Comparison of ENCODE assay signal across 8 cellular contexts in genomic region chr7:117127585-117128168, GRCh38.
DNase-seq lines count a peak whose midpoint lies in the region; ATAC-seq and TF ChIP-seq lines count a peak whose summit lies in the region.

No MANE protein-coding gene starts in this region.

- peaks cover 11% of the 10 kb centered on the region for H3K36me3 Mint-ChIP-seq in osteocyte (ENCODE audit: unreplicated experiment)

- H3K4me3 ChIP-seq in esophagus muscularis mucosa, result no peak overlapping the region

- H3K27ac ChIP-seq in esophagus muscularis mucosa (replicated peaks in 1 of 4), result no peak overlapping the region

- no peaks in the 10 kb centered on the region for H3K9me3 ChIP-seq in esophagus muscularis mucosa

- H3K4me1 ChIP-seq in esophagus muscularis mucosa, result peaks cover 12 to 25% (median 18%) of the 10 kb centered on the region in 4 donors

- H3K4me3 Mint-ChIP-seq in osteocyte (ENCODE audit: unreplicated experiment), result no peak overlapping the region

- intact Hi-C loops in esophagus muscularis mucosa (cut with DNase I), result loop anchor here (2.0 kb wide), 1 partner anchor 197 kb away; no protein-coding TSS in a partner anchor

- H3K27me3 Mint-ChIP-seq in osteocyte (ENCODE audit: unreplicated experiment), result no peaks in the 10 kb centered on the region

- H3K27ac Mint-ChIP-seq in osteocyte (ENCODE audit: unreplicated experiment), result peak overlapping the region; percentile 32

- peak; percentile 25 to 29 for DNase-seq in activated CD4-positive, alpha-beta T cell treated with anti-CD3 and anti-CD28 coated beads for 24 hours (ENCODE audit: low read depth in 2 of 2)
- no peak for DNase-seq in activated CD4-positive, alpha-beta T cell treated with anti-CD3 and anti-CD28 coated beads for 1 hour
- DNase-seq in NCI-H2171 (lab: John Stamatoyannopoulos, UW) (peak; percentile 41), esophagus muscularis mucosa (ENCODE audit: extremely low spot score) (no peak), osteocyte (ENCODE audit: extremely low spot score, unreplicated experiment) (no peak)
- peak; percentile 60 for DNase-seq in activated CD4-positive, alpha-beta T cell treated with anti-CD3 and anti-CD28 coated beads for 48 hours

- H3K36me3 ChIP-seq in esophagus muscularis mucosa, result peaks cover 0 to 8% (median 0%) of the 10 kb centered on the region in 4 donors

- TF ChIP-seq EP300 in esophagus muscularis mucosa (IDR thresholded peaks at IDR 0.05), result no peak

- peaks cover 57% of the 10 kb centered on the region for H3K4me1 Mint-ChIP-seq in osteocyte (ENCODE audit: unreplicated experiment)

- ATAC-seq in HG02642 (IDR thresholded peaks at IDR 0.05; ENCODE audit: poor library complexity, unreplicated experiment), result peak; percentile 62
- ATAC-seq in HG03025 (IDR thresholded peaks at IDR 0.05; ENCODE audit: low FRiP score, unreplicated experiment), result no peak

- 14% methylated on average over 2 of the region's 2 CpGs for WGBS in esophagus muscularis mucosa

- peak; percentile 67 to 77 (median 75) for TF ChIP-seq CTCF in esophagus muscularis mucosa (IDR thresholded peaks at IDR 0.05)
- peak; percentile 78 for TF ChIP-seq CTCF in osteocyte (IDR thresholded peaks at IDR 0.05)

- no peaks in the 10 kb centered on the region for H3K9me3 Mint-ChIP-seq in osteocyte (ENCODE audit: unreplicated experiment)

- H3K27me3 ChIP-seq in esophagus muscularis mucosa, result no peaks in the 10 kb centered on the region

- no peak for TF ChIP-seq POLR2A in esophagus muscularis mucosa (IDR thresholded peaks at IDR 0.05; ENCODE audit: low read depth)

Comparison
In these comparisons a context has a peak if more than half of its experiments do, and no peak if none do; other contexts are left out.
1. DNase-seq: peak in activated CD4-positive, alpha-beta T cell treated with anti-CD3 and anti-CD28 coated beads for 24 hours (2 of 2), NCI-H2171 (single experiment) and activated CD4-positive, alpha-beta T cell treated with anti-CD3 and anti-CD28 coated beads for 48 hours (single experiment); none in activated CD4-positive, alpha-beta T cell treated with anti-CD3 and anti-CD28 coated beads for 1 hour (single experiment), esophagus muscularis mucosa (single experiment) and osteocyte (single experiment).